In genomic region chr1:41721039-41721438, GRCh38 we compare ENCODE assay signal across 1 cellular context.
TF ChIP-seq lines count a peak whose summit lies in the region.

No MANE protein-coding gene starts in this region.

TF ChIP-seq in GM12878, 131 proteins besides CTCF, POLR2A, EP300 and RAD21 (continued from another document):
- no peak for TF ChIP-seq REST (IDR thresholded peaks at IDR 0.05; ENCODE audit: low read depth, low read length)
- TF ChIP-seq CHD2 (IDR thresholded peaks at IDR 0.05; ENCODE audit: borderline replicate concordance, low read depth, low read length), result no peak
- TF ChIP-seq NBN (IDR thresholded peaks at IDR 0.05), result peak; percentile 70
- TF ChIP-seq IKZF1 (conservative IDR thresholded peaks at IDR 0.05), result 0 out of 2 replicates have a peak, but pooled peaks have one; percentile 24
- TF ChIP-seq ATF3 (IDR thresholded peaks at IDR 0.05; ENCODE audit: borderline replicate concordance, extremely low read depth, low read depth, low read length), result no peak
- no peak for TF ChIP-seq ZSCAN29 (IDR thresholded peaks at IDR 0.05)
- TF ChIP-seq EED (IDR thresholded peaks at IDR 0.05; ENCODE audit: low read depth), result 0 out of 2 replicates have a peak, but pooled peaks have one; percentile 34
- no peak for TF ChIP-seq SMAD5 (IDR thresholded peaks at IDR 0.05; ENCODE audit: low read depth)
- 0 out of 2 replicates have a peak, but pooled peaks have one; percentile 38 for TF ChIP-seq HDGF (IDR thresholded peaks at IDR 0.05)
- TF ChIP-seq ATF7 (IDR thresholded peaks at IDR 0.05; ENCODE audit: low read depth), result peak; percentile 54
- no peak for TF ChIP-seq SRF (IDR thresholded peaks at IDR 0.05; ENCODE audit: low read depth in 2 of 2, low read length in 2 of 2)
- TF ChIP-seq IRF4 (IDR thresholded peaks at IDR 0.05; ENCODE audit: low read depth, low read length), result peak; percentile 47; the same call in 1 of the 2 replicates
- peak; percentile 85 for TF ChIP-seq ZNF384 (IDR thresholded peaks at IDR 0.05; ENCODE audit: borderline replicate concordance, low read depth, low read length)
- TF ChIP-seq FOXM1 (IDR thresholded peaks at IDR 0.05; ENCODE audit: low read depth, low read length), result peak; percentile 25; the same call in 1 of the 2 replicates
